Comparison of ENCODE assay signal across 10 cellular contexts in genomic region chr14:58572092-58572853, GRCh38.
DNase-seq lines count a peak whose midpoint lies in the region; ATAC-seq, FAIRE-seq and TF ChIP-seq lines count a peak whose summit lies in the region.
"Had no signal": no experiment of that assay in that cellular context is flagged by ENCODE, and none has a peak within 500 bp of the region (broad histone marks: within the 10 kb centered on the region; RNA-seq: fewer than 3 reads in every experiment).

No MANE protein-coding gene starts in this region.

- H3K9ac ChIP-seq in adipocyte (ENCODE audit: low read length), result no peak overlapping the region

- no peak overlapping the region for H3K4me3 ChIP-seq in A549
- no peak overlapping the region for H3K4me3 ChIP-seq in adipocyte (ENCODE audit: low read length)
- no peak overlapping the region for H3K4me3 ChIP-seq in osteoblast (ENCODE audit: insufficient read depth, low read length)

- H3K9me3 ChIP-seq in A549, result no peaks in the 10 kb centered on the region
- H3K9me3 ChIP-seq in adipocyte (ENCODE audit: control insufficient read depth, low read length), result no peaks in the 10 kb centered on the region
- no peaks in the 10 kb centered on the region for H3K9me3 ChIP-seq in osteoblast (ENCODE audit: low read depth, low read length)

- peak; percentile 54 to 77; a peak in 4 of 6 replicates for ATAC-seq in A549

- CTCF ChIA-PET in A549 (lab: Yijun Ruan, JAX), result no interaction called here

- H3K36me3 ChIP-seq in adipocyte (ENCODE audit: control insufficient read depth, insufficient read depth, low read length, severe bottlenecking) (no peaks in the 10 kb centered on the region), osteoblast (ENCODE audit: insufficient read depth, low read length) (no peaks in the 10 kb centered on the region)

- H3K27ac ChIP-seq in A549 (no peak overlapping the region), osteoblast (ENCODE audit: low read depth, low read length) (no peak overlapping the region)

- no peak for TF ChIP-seq RAD21 in A549 (conservative IDR thresholded peaks at IDR 0.05 in 1 of 2, IDR thresholded peaks at IDR 0.05 in 1 of 2)

- peaks cover 3% of the 10 kb centered on the region for H3K27me3 ChIP-seq in adipocyte (replicated peaks; ENCODE audit: control insufficient read depth, insufficient read depth, low read length)
- H3K27me3 ChIP-seq in osteoblast (ENCODE audit: insufficient read depth, low read length), result no peaks in the 10 kb centered on the region

- POLR2A ChIA-PET in A549 (lab: Yijun Ruan, JAX), result no interaction called here

- no peaks in the 10 kb centered on the region for H3K4me1 ChIP-seq in A549
- H3K4me1 ChIP-seq in adipocyte (ENCODE audit: control insufficient read depth, insufficient read depth, low read length), result no peaks in the 10 kb centered on the region
- H3K4me1 ChIP-seq in osteoblast (ENCODE audit: insufficient read depth, low read length), result no peaks in the 10 kb centered on the region

- no peaks in the 10 kb centered on the region for H3K79me2 ChIP-seq in osteoblast (ENCODE audit: insufficient read depth, low read length)

- H4K20me1 ChIP-seq in osteoblast (ENCODE audit: insufficient read depth, low read length), result no peaks in the 10 kb centered on the region

- TF ChIP-seq CTCF in A549 (IDR thresholded peaks at IDR 0.05) (no peak), osteoblast (IDR thresholded peaks at IDR 0.05; ENCODE audit: extremely low read depth, low read depth, low read length) (no peak)

- H3K4me2 ChIP-seq in A549, result no peak overlapping the region
- H3K4me2 ChIP-seq in osteoblast (ENCODE audit: insufficient read depth, low read length), result no peak overlapping the region

- no peak for TF ChIP-seq EP300 in A549 (IDR thresholded peaks at IDR 0.05)

- DNase-seq in A549 (ENCODE audit: low read depth in 1 of 2, low spot score in 1 of 2) (peak; percentile 11 to 13), RPMI7951 (ENCODE audit: low read depth) (peak; percentile 10), adipocyte (ENCODE audit: low read depth) (peak; percentile 64), osteoblast (ENCODE audit: insufficient read length, low spot score, missing footprints) (peak; percentile 66), NCI-H524 treated with DMSO at 0.1 percent for 48 hours (lab: John Stamatoyannopoulos, UW) (no peak), GM19240 (ENCODE audit: insufficient read length, low spot score) (no peak), SHP77 treated with DMSO at 0.1 percent for 48 hours (lab: John Stamatoyannopoulos, UW) (no peak), OCI-M2 (lab: John Stamatoyannopoulos, UW; ENCODE audit: unreplicated experiment) (no peak)
- DNase-seq: naive B cell had no signal

- no peak for TF ChIP-seq POLR2A in A549 (IDR thresholded peaks at IDR 0.05; ENCODE audit: low read length)

- peak overlapping the region; percentile 26 for H2AFZ ChIP-seq in osteoblast (ENCODE audit: low read length)

- FAIRE-seq in A549 (lab: Jason Lieb, UNC), result no peak
- FAIRE-seq: colon had no signal

- WGBS in A549 (ENCODE audit: missing lambda C conversion rate), result 31% methylated on average over 7 of the region's 7 CpGs

TF ChIP-seq in A549, 52 proteins besides CTCF, POLR2A, EP300 and RAD21:
- no peak for TF ChIP-seq MYC (IDR thresholded peaks at IDR 0.05; ENCODE audit: borderline replicate concordance, low read length)

Comparison
In these comparisons a context has a peak if more than half of its experiments do, and no peak if none do; other contexts are left out.
1. DNase-seq: peak in A549 (2 of 2), RPMI7951 (single experiment), adipocyte (single experiment) and osteoblast (single experiment); none in NCI-H524 treated with DMSO at 0.1 percent for 48 hours (single experiment), GM19240 (single experiment), SHP77 treated with DMSO at 0.1 percent for 48 hours (single experiment) and OCI-M2 (single experiment).